ENCODE assay signal across 38 cellular contexts in genomic region chr1:172386046-172386445, GRCh38. TPM values are rescaled to one million over a fixed set of nuclear protein-coding genes. Genes with fewer than 3 reads are reported as not detected.
"Had no signal": no experiment of that assay in that cellular context is flagged by ENCODE, and none has a peak within 500 bp of the region (broad histone marks: within the 10 kb centered on the region; RNA-seq: fewer than 3 reads in every experiment).

No MANE protein-coding gene starts in this region.

- H3K4me3 ChIP-seq: adrenal gland, breast epithelium, cardiac muscle cell, coronary artery, dorsolateral prefrontal cortex, esophagus muscularis mucosa, gastroesophageal sphincter had no signal

- H3K27ac ChIP-seq: adrenal gland, breast epithelium, cardiac muscle cell, coronary artery, dorsolateral prefrontal cortex, esophagus muscularis mucosa, foreskin keratinocyte, gastroesophageal sphincter, WERI-Rb-1 had no signal

- H3K4me3 Mint-ChIP-seq: activated B cell treated with CpG ODN at 0.5 μM for 24 hours; activated CD8-positive, alpha-beta T cell treated with anti-CD3 and anti-CD28 coated beads for 36 hours; activated naive CD4-positive, alpha-beta T cell treated with anti-CD3 and anti-CD28 coated beads for 36 hours; activated naive CD4-positive, alpha-beta T cell treated with anti-CD3 and anti-CD28 coated beads, Interleukin-2, amount 50 U/mL, for 24 hours; activated naive CD8-positive, alpha-beta T cell treated with anti-CD3 and anti-CD28 coated beads for 36 hours; activated naive CD8-positive, alpha-beta T cell treated with anti-CD3 and anti-CD28 coated beads, Interleukin-2, amount 50 U/mL, for 24 hours; activated T-cell treated with anti-CD3 and anti-CD28 coated beads, Interleukin-2, amount 50 U/mL, for 4 hours; activated T-helper 1 cell treated with anti-CD3 and anti-CD28 coated beads, Interleukin-12 subunit alpha, Interleukin-12 subunit beta, Interleukin-2, Interleukin-4 antibody, amounts not matched to agents 30 ng/mL and 10 ng/mL and 1 ng/mL, durations not matched to agents 14 hours and 24 hours and 36 hours; brain; dendritic cell treated with granulocyte-macrophage colony-stimulating factor and Interleukin-4, amounts not matched to agents 40 ng/mL and 50 ng/mL, for 4 days; endodermal cell; T-helper 17 cell; T-helper 2 cell treated with Interferon-gamma antibody and Interleukin-4, amounts not matched to agents 5 μg/mL and 100 μg/mL, for 36 hours had no signal

- ATAC-seq: activated CD4-positive, CD25-positive, alpha-beta regulatory T cell treated with anti-CD3 and anti-CD28 coated beads, Interleukin-2, amount 50 U/mL, for 24 hours; activated CD8-positive, alpha-beta T cell treated with anti-CD3 and anti-CD28 coated beads for 36 hours; activated naive CD8-positive, alpha-beta T cell treated with anti-CD3 and anti-CD28 coated beads, Interleukin-2, amount 50 U/mL, for 24 hours; activated T-cell treated with anti-CD3 and anti-CD28 coated beads, Interleukin-2, amount 50 U/mL, for 4 hours; foreskin keratinocyte; gastroesophageal sphincter; T-helper 17 cell had no signal

- H3K27ac Mint-ChIP-seq: activated B cell treated with CpG ODN at 0.5 μM for 24 hours; activated CD8-positive, alpha-beta T cell treated with anti-CD3 and anti-CD28 coated beads for 36 hours; activated naive CD4-positive, alpha-beta T cell treated with anti-CD3 and anti-CD28 coated beads for 36 hours; activated naive CD4-positive, alpha-beta T cell treated with anti-CD3 and anti-CD28 coated beads, Interleukin-2, amount 50 U/mL, for 24 hours; activated naive CD8-positive, alpha-beta T cell treated with anti-CD3 and anti-CD28 coated beads for 36 hours; activated naive CD8-positive, alpha-beta T cell treated with anti-CD3 and anti-CD28 coated beads, Interleukin-2, amount 50 U/mL, for 24 hours; activated T-helper 1 cell treated with anti-CD3 and anti-CD28 coated beads, Interleukin-12 subunit alpha, Interleukin-12 subunit beta, Interleukin-2, Interleukin-4 antibody, amounts not matched to agents 30 ng/mL and 10 ng/mL and 1 ng/mL, durations not matched to agents 14 hours and 24 hours and 36 hours; activated T-helper 2 cell treated with anti-CD3 and anti-CD28 coated beads, Interferon-gamma antibody, Interleukin-2, Interleukin-4, amounts not matched to agents 10 μg/mL and 5 μg/mL and 100 μg/mL, durations not matched to agents 14 hours and 24 hours and 36 hours; endodermal cell; T-helper 17 cell; T-helper 2 cell treated with Interferon-gamma antibody and Interleukin-4, amounts not matched to agents 5 μg/mL and 100 μg/mL, for 36 hours had no signal

- H3K9me3 ChIP-seq: adrenal gland, breast epithelium, esophagus muscularis mucosa, gastroesophageal sphincter had no signal

- DNase-seq: activated B cell treated with CpG ODN at 0.5 μM for 24 hours; activated CD4-positive, alpha-beta T cell treated with anti-CD3 and anti-CD28 coated beads for 48 hours; activated CD4-positive, alpha-beta T cell treated with anti-CD3 and anti-CD28 coated beads, Interleukin-2, amount 50 U/mL, for 1 hour; activated CD4-positive, alpha-beta T cell treated with anti-CD3 and anti-CD28 coated beads, Interleukin-2, amount 50 U/mL, for 48 hours; activated CD8-positive, alpha-beta memory T cell treated with anti-CD3 and anti-CD28 coated beads for 24 hours; activated CD8-positive, alpha-beta T cell treated with anti-CD3 and anti-CD28 coated beads for 36 hours; activated effector memory CD4-positive, alpha-beta T cell treated with anti-CD3 and anti-CD28 coated beads, Interleukin-2, amount 50 U/mL, for 16 hours; activated naive CD4-positive, alpha-beta T cell treated with anti-CD3 and anti-CD28 coated beads for 36 hours; activated naive CD8-positive, alpha-beta T cell treated with anti-CD3 and anti-CD28 coated beads for 36 hours; activated naive CD8-positive, alpha-beta T cell treated with anti-CD3 and anti-CD28 coated beads, Interleukin-2, amount 50 U/mL, for 24 hours; activated T-cell treated with anti-CD3 and anti-CD28 coated beads, Interleukin-2, amount 50 U/mL, for 4 hours; adrenal gland; amygdala; aorta; central memory CD4-positive, alpha-beta T cell; cerebellar nuclear complex; dorsolateral prefrontal cortex; effector memory CD4-positive, alpha-beta T cell; endodermal cell; erythroblast; foreskin keratinocyte; T-helper 1 cell; T-helper 17 cell; T1000; WERI-Rb-1 had no signal

- H3K9me3 Mint-ChIP-seq: activated B cell treated with CpG ODN at 0.5 μM for 24 hours; activated CD8-positive, alpha-beta T cell treated with anti-CD3 and anti-CD28 coated beads for 36 hours; activated naive CD4-positive, alpha-beta T cell treated with anti-CD3 and anti-CD28 coated beads for 36 hours; activated naive CD4-positive, alpha-beta T cell treated with anti-CD3 and anti-CD28 coated beads, Interleukin-2, amount 50 U/mL, for 24 hours; activated naive CD8-positive, alpha-beta T cell treated with anti-CD3 and anti-CD28 coated beads for 36 hours; activated naive CD8-positive, alpha-beta T cell treated with anti-CD3 and anti-CD28 coated beads, Interleukin-2, amount 50 U/mL, for 24 hours; activated T-cell treated with anti-CD3 and anti-CD28 coated beads, Interleukin-2, amount 50 U/mL, for 4 hours; activated T-helper 1 cell treated with anti-CD3 and anti-CD28 coated beads, Interleukin-12 subunit alpha, Interleukin-12 subunit beta, Interleukin-2, Interleukin-4 antibody, amounts not matched to agents 30 ng/mL and 10 ng/mL and 1 ng/mL, durations not matched to agents 14 hours and 24 hours and 36 hours; activated T-helper 2 cell treated with anti-CD3 and anti-CD28 coated beads, Interferon-gamma antibody, Interleukin-2, Interleukin-4, amounts not matched to agents 10 μg/mL and 5 μg/mL and 100 μg/mL, durations not matched to agents 14 hours and 24 hours and 36 hours; brain; dendritic cell treated with granulocyte-macrophage colony-stimulating factor and Interleukin-4, amounts not matched to agents 40 ng/mL and 50 ng/mL, for 4 days; endodermal cell; T-helper 2 cell treated with Interferon-gamma antibody and Interleukin-4, amounts not matched to agents 5 μg/mL and 100 μg/mL, for 36 hours had no signal

- H3K27me3 Mint-ChIP-seq: activated B cell treated with CpG ODN at 0.5 μM for 24 hours; activated CD8-positive, alpha-beta T cell treated with anti-CD3 and anti-CD28 coated beads for 36 hours; activated naive CD4-positive, alpha-beta T cell treated with anti-CD3 and anti-CD28 coated beads, Interleukin-2, amount 50 U/mL, for 24 hours; activated naive CD8-positive, alpha-beta T cell treated with anti-CD3 and anti-CD28 coated beads for 36 hours; activated naive CD8-positive, alpha-beta T cell treated with anti-CD3 and anti-CD28 coated beads, Interleukin-2, amount 50 U/mL, for 24 hours; brain; dendritic cell treated with granulocyte-macrophage colony-stimulating factor and Interleukin-4, amounts not matched to agents 40 ng/mL and 50 ng/mL, for 4 days; T-helper 17 cell had no signal

- H3K36me3 ChIP-seq: adrenal gland, breast epithelium, cardiac muscle cell, esophagus muscularis mucosa, gastroesophageal sphincter, WERI-Rb-1 had no signal

- H3K27me3 ChIP-seq: adrenal gland, breast epithelium, cardiac muscle cell, dorsolateral prefrontal cortex, esophagus muscularis mucosa, foreskin keratinocyte, gastroesophageal sphincter had no signal

- H3K36me3 Mint-ChIP-seq: activated naive CD8-positive, alpha-beta T cell treated with anti-CD3 and anti-CD28 coated beads for 36 hours had no signal

RNA-seq across cellular contexts. Expression of gene C1orf105, which starts 34.4 kb away (rescaled TPM):
- total RNA-seq: activated B cell treated with CpG ODN at 0.5 μM for 24 hours; activated CD8-positive, alpha-beta T cell treated with anti-CD3 and anti-CD28 coated beads for 36 hours; activated naive CD4-positive, alpha-beta T cell treated with anti-CD3 and anti-CD28 coated beads for 36 hours; activated naive CD8-positive, alpha-beta T cell treated with anti-CD3 and anti-CD28 coated beads for 36 hours; activated T-cell treated with anti-CD3 and anti-CD28 coated beads, Interleukin-2, amount 50 U/mL, for 4 hours; activated T-helper 1 cell treated with anti-CD3 and anti-CD28 coated beads, Interleukin-12 subunit alpha, Interleukin-12 subunit beta, Interleukin-2, Interleukin-4 antibody, amounts not matched to agents 30 ng/mL and 10 ng/mL and 1 ng/mL, durations not matched to agents 14 hours and 24 hours and 36 hours; activated T-helper 2 cell treated with anti-CD3 and anti-CD28 coated beads, Interferon-gamma antibody, Interleukin-2, Interleukin-4, amounts not matched to agents 10 μg/mL and 5 μg/mL and 100 μg/mL, durations not matched to agents 14 hours and 24 hours and 36 hours; aorta; breast epithelium; endodermal cell; esophagus muscularis mucosa; foreskin keratinocyte; gastroesophageal sphincter; glomerular endothelial cell; T-helper 17 cell had no signal
- polyA plus RNA-seq: aorta, foreskin keratinocyte had no signal
